In the genomic region with DNA sequence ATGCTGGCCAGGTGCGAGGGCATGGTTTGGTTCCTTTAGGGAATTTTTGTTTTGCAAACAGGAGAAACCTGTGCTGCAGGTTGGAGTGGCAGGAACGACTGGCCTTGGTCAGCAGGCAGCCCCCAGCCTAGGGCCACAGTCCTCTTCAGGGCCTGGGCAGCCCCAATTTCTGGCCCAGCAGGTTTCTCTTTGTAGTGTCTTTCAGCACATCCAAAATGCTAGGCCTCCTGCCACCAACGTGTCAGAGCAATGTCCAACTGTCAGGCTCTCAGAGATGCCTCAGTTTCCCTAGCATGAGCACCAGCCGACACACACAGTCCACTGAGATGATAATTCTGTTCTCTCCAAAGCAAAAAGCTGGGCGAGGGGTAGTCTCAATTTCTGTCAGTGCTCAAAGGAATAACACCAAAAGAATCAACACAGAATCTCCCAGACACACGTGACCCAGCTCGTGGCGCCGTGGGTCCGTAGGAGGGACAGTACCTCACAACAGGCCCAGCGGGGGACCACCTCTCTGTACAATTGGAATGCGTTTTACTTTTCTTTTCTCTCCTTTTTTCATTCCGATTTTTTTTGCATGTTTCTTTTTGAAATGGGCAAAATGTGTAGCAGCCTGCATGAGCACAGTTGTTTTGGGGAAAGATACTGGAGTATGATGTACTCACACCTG, we compare ENCODE assay signal across 20 cellular contexts.
A peak's percentile ranks its signal among the peaks of the same experiment; 100 is the strongest.
DNase-seq lines count a peak whose midpoint lies in the region; ATAC-seq and TF ChIP-seq lines count a peak whose summit lies in the region.
"Had no signal": no experiment of that assay in that cellular context is flagged by ENCODE, and none has a peak within 500 bp of the region (broad histone marks: within the 10 kb centered on the region; RNA-seq: fewer than 3 reads in every experiment).

No MANE protein-coding gene starts in this region.

- H3K9me3 ChIP-seq in RWPE2 (ENCODE audit: severe bottlenecking) (no peaks in the 10 kb centered on the region), BE2C (no peaks in the 10 kb centered on the region)
- H3K9me3 ChIP-seq: BLaER1, MG63 had no signal

- intact Hi-C loops in dorsolateral prefrontal cortex (cut with DNase I) (no loop called here), posterior vena cava (cut with DNase I) (no loop called here)

- DNase-seq in ELF-1 (ENCODE audit: low read depth, low spot score) = peak; percentile 82
- peak; percentile 77 for DNase-seq in RWPE2 (ENCODE audit: low spot score)
- peak in 7 of 10 donors; percentile 10 to 36 (median 27) for DNase-seq in dorsolateral prefrontal cortex
- peak; percentile 52 for DNase-seq in posterior vena cava (ENCODE audit: low spot score)
- no peak for DNase-seq in ACHN
- no peak for DNase-seq in BE2C
- no peak for DNase-seq in GM13977 (ENCODE audit: low spot score)
- DNase-seq: COR-L47, DMS79, H9, HFFc6, Kasumi-1, MG63, NCI-H1417, NCI-H1694 treated with DMSO at 0.1 percent for 48 hours, NCI-H2081 treated with DMSO at 0.1 percent for 48 hours, NCI-H446 treated with DMSO at 0.1 percent for 48 hours, NCI-H526 treated with DMSO at 0.1 percent for 48 hours, PC-3 had no signal

- H3K27me3 ChIP-seq in RWPE2 (ENCODE audit: insufficient read depth, poor library complexity, severe bottlenecking) = no peaks in the 10 kb centered on the region
- H3K27me3 ChIP-seq in dorsolateral prefrontal cortex = no peaks in the 10 kb centered on the region
- H3K27me3 ChIP-seq in BE2C = no peaks in the 10 kb centered on the region
- H3K27me3 ChIP-seq: BLaER1, MG63 had no signal

- TF ChIP-seq CTCF in RWPE2 (IDR thresholded peaks at IDR 0.05; ENCODE audit: poor library complexity, severe bottlenecking) (no peak), dorsolateral prefrontal cortex (IDR thresholded peaks at IDR 0.05 in 54 of 56, conservative IDR thresholded peaks at IDR 0.05 in 2 of 56; ENCODE audit: low read depth in 1 of 56, partially characterized antibody in 56 of 56) (no peak), BE2C (IDR thresholded peaks at IDR 0.05; ENCODE audit: low read depth, low read length) (no peak), GM13977 (IDR thresholded peaks at IDR 0.05; ENCODE audit: extremely low read depth, insufficient read depth, missing control alignments) (no peak)

- H3K36me3 ChIP-seq in RWPE2 (ENCODE audit: low read depth) = no peaks in the 10 kb centered on the region; the same call in 1 of the 2 replicates
- H3K36me3 ChIP-seq in BE2C = no peaks in the 10 kb centered on the region
- H3K36me3 ChIP-seq: BLaER1, MG63 had no signal

- in situ Hi-C loops in ACHN (cut with HindIII; ENCODE audit: low pct_ligation_motif_present, low pct_unique_long_range_greater_than_20kb, low sequenced_read_pairs) = no loop called here
- in situ Hi-C loops in GM13977 (cut with MboI; ENCODE audit: low pct_unique_long_range_greater_than_20kb, low sequenced_read_pairs, unreplicated experiment) = no loop called here

- H3K27ac ChIP-seq in RWPE2 (ENCODE audit: poor library complexity, severe bottlenecking) = no peak overlapping the region
- H3K27ac ChIP-seq in dorsolateral prefrontal cortex = no peak overlapping the region
- H3K27ac ChIP-seq: BLaER1 had no signal

- H3K4me1 ChIP-seq in RWPE2 (ENCODE audit: insufficient read depth, poor library complexity, severe bottlenecking) (no peaks in the 10 kb centered on the region), BE2C (no peaks in the 10 kb centered on the region)
- H3K4me1 ChIP-seq: BLaER1 had no signal

- ATAC-seq in RWPE2 (ENCODE audit: low read depth) = no peak
- ATAC-seq: PC-3 had no signal

- H3K4me3 ChIP-seq in RWPE2 (ENCODE audit: severe bottlenecking) = no peak overlapping the region
- no peak overlapping the region for H3K4me3 ChIP-seq in dorsolateral prefrontal cortex
- no peak overlapping the region for H3K4me3 ChIP-seq in BE2C (ENCODE audit: low read depth, low read length)
- H3K4me3 ChIP-seq: BLaER1, MG63 had no signal

Comparison
In these comparisons a context has a peak if more than half of its experiments do, and no peak if none do; other contexts are left out.
1. DNase-seq: peak in ELF-1 (single experiment), RWPE2 (single experiment), dorsolateral prefrontal cortex (7 of 10) and posterior vena cava (single experiment); none in ACHN (single experiment), BE2C (single experiment) and GM13977 (single experiment).